In the genomic region with DNA sequence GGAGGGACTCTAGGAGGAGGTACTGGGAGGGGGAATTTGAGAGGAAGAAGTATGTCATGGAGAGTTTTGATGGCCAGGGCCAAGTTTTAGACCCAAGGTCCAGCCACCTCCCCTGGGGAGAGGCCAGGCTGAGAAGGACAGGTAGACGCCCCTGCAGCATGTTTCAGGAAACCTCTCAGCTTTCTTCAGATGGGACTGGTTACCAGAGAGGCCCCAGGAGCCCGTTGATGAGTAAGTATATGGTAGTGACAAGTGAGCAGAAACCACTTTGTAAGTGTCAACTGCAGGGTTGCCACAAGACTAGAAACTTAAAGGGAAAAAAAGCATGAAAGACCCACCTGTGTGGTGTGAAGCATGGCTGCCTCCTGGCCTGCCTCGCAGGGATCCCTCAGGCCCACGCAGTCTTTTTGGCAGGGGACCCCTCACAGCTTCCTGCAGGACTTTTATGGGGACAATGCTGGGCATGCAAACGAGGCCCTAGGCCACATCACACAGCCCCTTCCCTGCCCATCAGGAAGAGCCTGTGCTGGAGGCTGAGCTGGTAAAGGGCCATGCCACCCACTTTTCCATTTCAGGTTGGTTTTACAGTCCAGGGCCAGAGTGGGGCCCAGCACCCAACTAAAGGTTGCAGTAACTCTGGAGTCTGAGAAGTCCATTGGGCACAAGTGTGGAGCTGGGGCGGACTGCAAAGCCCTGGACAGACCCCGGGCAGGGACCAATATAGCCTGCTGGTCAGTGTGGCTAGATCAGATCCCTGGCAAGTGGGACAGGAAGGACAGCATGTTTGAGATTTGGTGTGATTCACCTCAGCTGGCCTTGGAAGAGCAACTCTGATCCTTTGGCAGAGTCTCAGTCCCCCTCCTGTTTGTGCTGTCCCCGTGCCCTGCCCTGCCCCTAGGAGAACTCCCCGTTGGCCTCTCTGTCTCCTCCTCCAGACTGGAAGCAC, we compare ENCODE assay signal across 22 cellular contexts.
DNase-seq lines count a peak whose midpoint lies in the region; ATAC-seq and TF ChIP-seq lines count a peak whose summit lies in the region.
"Had no signal": no experiment of that assay in that cellular context is flagged by ENCODE, and none has a peak within 500 bp of the region (broad histone marks: within the 10 kb centered on the region; RNA-seq: fewer than 3 reads in every experiment).

No MANE protein-coding gene starts in this region.

- no peak overlapping the region for H3K4me2 ChIP-seq in smooth muscle cell

- H3K36me3 Mint-ChIP-seq in activated CD4-positive, alpha-beta memory T cell treated with anti-CD3 and anti-CD28 coated beads, Interleukin-2, amount 10 ng/mL, durations not matched to agents 7 days and 5 days (ENCODE audit: low read depth) = no peaks in the 10 kb centered on the region
- no peaks in the 10 kb centered on the region for H3K36me3 Mint-ChIP-seq in activated CD4-positive, alpha-beta memory T cell treated with anti-CD3 and anti-CD28 coated beads for 36 hours
- no peaks in the 10 kb centered on the region for H3K36me3 Mint-ChIP-seq in nephron progenitor cell (ENCODE audit: low read depth)

- no peak overlapping the region for H3K27ac Mint-ChIP-seq in activated CD4-positive, alpha-beta memory T cell treated with anti-CD3 and anti-CD28 coated beads, Interleukin-2, amount 10 ng/mL, durations not matched to agents 7 days and 5 days
- H3K27ac Mint-ChIP-seq in activated CD4-positive, alpha-beta memory T cell treated with anti-CD3 and anti-CD28 coated beads for 36 hours = no peak overlapping the region
- H3K27ac Mint-ChIP-seq in nephron progenitor cell = peak overlapping the region; percentile 11
- H3K27ac Mint-ChIP-seq: CD4-positive, alpha-beta T cell had no signal

- no peaks in the 10 kb centered on the region for H3K9me3 Mint-ChIP-seq in activated CD4-positive, alpha-beta memory T cell treated with anti-CD3 and anti-CD28 coated beads, Interleukin-2, amount 10 ng/mL, durations not matched to agents 7 days and 5 days
- no peaks in the 10 kb centered on the region for H3K9me3 Mint-ChIP-seq in activated CD4-positive, alpha-beta memory T cell treated with anti-CD3 and anti-CD28 coated beads for 36 hours
- no peaks in the 10 kb centered on the region for H3K9me3 Mint-ChIP-seq in nephron progenitor cell
- H3K9me3 Mint-ChIP-seq: CD4-positive, alpha-beta T cell had no signal

- no peaks in the 10 kb centered on the region for H3K4me1 Mint-ChIP-seq in activated CD4-positive, alpha-beta memory T cell treated with anti-CD3 and anti-CD28 coated beads, Interleukin-2, amount 10 ng/mL, durations not matched to agents 7 days and 5 days
- H3K4me1 Mint-ChIP-seq in activated CD4-positive, alpha-beta memory T cell treated with anti-CD3 and anti-CD28 coated beads for 36 hours (ENCODE audit: low read depth) = no peaks in the 10 kb centered on the region
- peaks cover 80% of the 10 kb centered on the region for H3K4me1 Mint-ChIP-seq in nephron progenitor cell

- CTCF ChIA-PET in activated CD4-positive, alpha-beta memory T cell treated with anti-CD3 and anti-CD28 coated beads, Interleukin-2, amount 10 ng/mL, durations not matched to agents 7 days and 5 days (lab: Charles Lee) = no interaction called here
- CTCF ChIA-PET in activated CD4-positive, alpha-beta memory T cell treated with anti-CD3 and anti-CD28 coated beads for 36 hours (lab: Charles Lee) = no interaction called here

- intact Hi-C loops in activated CD4-positive, alpha-beta memory T cell treated with anti-CD3 and anti-CD28 coated beads for 36 hours (cut with micrococcal nuclease) = no loop called here

- ATAC-seq in GM21515 (IDR thresholded peaks at IDR 0.05; ENCODE audit: unreplicated experiment) = no peak
- ATAC-seq: K562 had no signal

- peak; percentile 11 for DNase-seq in activated CD4-positive, alpha-beta memory T cell treated with anti-CD3 and anti-CD28 coated beads, Interleukin-2, amount 10 ng/mL, durations not matched to agents 7 days and 5 days
- no peak for DNase-seq in activated CD4-positive, alpha-beta memory T cell treated with anti-CD3 and anti-CD28 coated beads for 36 hours
- DNase-seq in MG63 (peak; percentile 17), nephron progenitor cell (no peak), smooth muscle cell (lab: John Stamatoyannopoulos, UW; ENCODE audit: unreplicated experiment) (no peak), GM20000 (ENCODE audit: low spot score) (no peak), pons (ENCODE audit: low spot score) (no peak)
- DNase-seq: 8988T; BE2C; CD4-positive, alpha-beta T cell; EL; HCEC 1CT; MV-4-11; NCI-H1417 treated with DMSO at 0.1 percent for 48 hours; NCI-H1930; NCI-H2171; NCI-H446; NCI-H69; NK-92 treated with Interleukin-12 subunit alpha and Interleukin-12 subunit beta, amount 100 ng/mL, for 24 hours had no signal

- H4K20me1 ChIP-seq in smooth muscle cell (ENCODE audit: low read depth) = no peaks in the 10 kb centered on the region

- peaks cover 2% of the 10 kb centered on the region; the same call in 1 of the 2 replicates for H3K9me3 ChIP-seq in MG63
- no peaks in the 10 kb centered on the region for H3K9me3 ChIP-seq in smooth muscle cell (replicated peaks; ENCODE audit: low read depth)
- H3K9me3 ChIP-seq: BE2C had no signal

- no peak overlapping the region for H3K4me3 Mint-ChIP-seq in activated CD4-positive, alpha-beta memory T cell treated with anti-CD3 and anti-CD28 coated beads, Interleukin-2, amount 10 ng/mL, durations not matched to agents 7 days and 5 days
- H3K4me3 Mint-ChIP-seq in activated CD4-positive, alpha-beta memory T cell treated with anti-CD3 and anti-CD28 coated beads for 36 hours = no peak overlapping the region
- no peak overlapping the region for H3K4me3 Mint-ChIP-seq in nephron progenitor cell
- H3K4me3 Mint-ChIP-seq: CD4-positive, alpha-beta T cell had no signal

- no peak overlapping the region for H3K9ac ChIP-seq in smooth muscle cell (ENCODE audit: low read depth)

- H3K27me3 Mint-ChIP-seq in activated CD4-positive, alpha-beta memory T cell treated with anti-CD3 and anti-CD28 coated beads, Interleukin-2, amount 10 ng/mL, durations not matched to agents 7 days and 5 days = no peaks in the 10 kb centered on the region
- H3K27me3 Mint-ChIP-seq in activated CD4-positive, alpha-beta memory T cell treated with anti-CD3 and anti-CD28 coated beads for 36 hours = no peaks in the 10 kb centered on the region
- peaks cover 10% of the 10 kb centered on the region for H3K27me3 Mint-ChIP-seq in nephron progenitor cell (ENCODE audit: low read depth, poor library complexity)

- H3K36me3 ChIP-seq in MG63 (no peaks in the 10 kb centered on the region), smooth muscle cell (ENCODE audit: low read depth) (no peaks in the 10 kb centered on the region)
- H3K36me3 ChIP-seq: BE2C had no signal

- peak overlapping the region; percentile 57 for H2AFZ ChIP-seq in smooth muscle cell (ENCODE audit: low read depth)

- H3K27me3 ChIP-seq in MG63 = no peaks in the 10 kb centered on the region
- H3K27me3 ChIP-seq in smooth muscle cell (ENCODE audit: low read depth) = no peaks in the 10 kb centered on the region
- H3K27me3 ChIP-seq: BE2C had no signal

- peaks cover 10% of the 10 kb centered on the region for H3K4me1 ChIP-seq in smooth muscle cell (ENCODE audit: low read depth)
- H3K4me1 ChIP-seq: BE2C had no signal

- TF ChIP-seq CTCF in nephron progenitor cell (IDR thresholded peaks at IDR 0.05) (no peak), smooth muscle cell (IDR thresholded peaks at IDR 0.05; ENCODE audit: borderline replicate concordance, insufficient read depth, poor library complexity, severe bottlenecking) (no peak), GM20000 (IDR thresholded peaks at IDR 0.05; ENCODE audit: extremely low read depth, missing control alignments) (no peak)

- no peaks in the 10 kb centered on the region for H3F3A ChIP-seq in smooth muscle cell (ENCODE audit: low read depth)

- 80% methylated on average over 9 of the region's 9 CpGs for WGBS in smooth muscle cell (ENCODE audit: low lambda C conversion rate)

- no peaks in the 10 kb centered on the region for H3K79me2 ChIP-seq in smooth muscle cell (ENCODE audit: low read depth)

- no peak overlapping the region for H3K27ac ChIP-seq in smooth muscle cell (ENCODE audit: low read depth)
- H3K27ac ChIP-seq: RWPE1 had no signal

- POLR2A ChIA-PET in activated CD4-positive, alpha-beta memory T cell treated with anti-CD3 and anti-CD28 coated beads, Interleukin-2, amount 10 ng/mL, durations not matched to agents 7 days and 5 days (lab: Charles Lee) = no interaction called here
- POLR2A ChIA-PET in activated CD4-positive, alpha-beta memory T cell treated with anti-CD3 and anti-CD28 coated beads for 36 hours (lab: Charles Lee) = no interaction called here

- H3K4me3 ChIP-seq in MG63 (no peak overlapping the region), smooth muscle cell (no peak overlapping the region)
- H3K4me3 ChIP-seq: K562 had no signal

Comparison
In these comparisons a context has a peak if more than half of its experiments do, and no peak if none do; other contexts are left out.
1. DNase-seq: peak in activated CD4-positive, alpha-beta memory T cell treated with anti-CD3 and anti-CD28 coated beads, Interleukin-2, amount 10 ng/mL, durations not matched to agents 7 days and 5 days (single experiment) and MG63 (single experiment); none in activated CD4-positive, alpha-beta memory T cell treated with anti-CD3 and anti-CD28 coated beads for 36 hours (single experiment), nephron progenitor cell (single experiment), smooth muscle cell (single experiment), GM20000 (single experiment) and pons (single experiment).